Comparison of ENCODE assay signal across 21 cellular contexts in the genomic region with DNA sequence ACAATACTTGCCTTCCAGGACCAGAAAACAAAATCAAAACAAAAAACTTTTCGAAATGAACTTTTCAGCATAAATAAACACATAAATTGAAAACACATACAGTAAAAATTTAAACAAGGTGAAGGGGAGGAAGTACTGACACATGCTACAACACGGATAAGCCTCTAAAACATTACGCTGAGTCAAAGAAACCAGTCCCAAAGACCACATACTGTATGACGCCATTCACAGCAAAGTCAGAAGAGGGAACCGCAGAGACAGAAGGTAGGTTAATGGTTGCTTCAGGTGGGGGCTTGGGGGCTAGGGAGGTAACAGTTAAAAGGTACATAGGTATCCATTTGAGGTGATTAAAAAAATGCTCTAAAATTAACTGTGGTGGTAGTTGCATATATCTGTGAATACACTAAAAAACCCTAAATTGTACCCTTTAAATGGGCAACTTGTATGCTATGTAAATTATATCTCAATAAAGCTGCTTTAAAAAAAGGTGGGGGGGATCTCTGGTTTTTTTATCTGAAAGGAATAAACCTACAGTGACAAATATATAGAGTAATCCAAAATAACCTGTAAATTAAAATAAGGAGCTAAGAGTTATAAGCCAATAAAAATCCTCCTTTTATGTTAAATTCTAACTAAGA. TPM values are rescaled to one million over a fixed set of nuclear protein-coding genes. Genes with fewer than 3 reads are reported as not detected.
A peak's percentile ranks its signal among the peaks of the same experiment; 100 is the strongest.
DNase-seq lines count a peak whose midpoint lies in the region; ATAC-seq and TF ChIP-seq lines count a peak whose summit lies in the region.
"Had no signal": no experiment of that assay in that cellular context is flagged by ENCODE, and none has a peak within 500 bp of the region (broad histone marks: within the 10 kb centered on the region; RNA-seq: fewer than 3 reads in every experiment).

No MANE protein-coding gene starts in this region.

- H3K4me1 ChIP-seq in CD4-positive, alpha-beta memory T cell (ENCODE audit: insufficient read depth, low read length), result peaks cover 36% of the 10 kb centered on the region
- H3K4me1 ChIP-seq: BE2C had no signal

- intact Hi-C loops in activated CD4-positive, alpha-beta T cell treated with anti-CD3 and anti-CD28 coated beads for 36 hours (cut with DNase I, micrococcal nuclease), result no loop called here
- intact Hi-C loops in CD4-positive, alpha-beta memory T cell (cut with micrococcal nuclease), result no loop called here

- no peaks in the 10 kb centered on the region for H3K9me3 Mint-ChIP-seq in activated CD4-positive, alpha-beta T cell treated with anti-CD3 and anti-CD28 coated beads for 36 hours (ENCODE audit: low read depth)
- no peaks in the 10 kb centered on the region for H3K9me3 Mint-ChIP-seq in CD4-positive, alpha-beta memory T cell
- H3K9me3 Mint-ChIP-seq in activated naive CD8-positive, alpha-beta T cell treated with anti-CD3 and anti-CD28 coated beads, Interleukin-2, amount 50 U/mL, for 24 hours, result no peaks in the 10 kb centered on the region
- no peaks in the 10 kb centered on the region for H3K9me3 Mint-ChIP-seq in mesothelial cell of epicardium
- H3K9me3 Mint-ChIP-seq: activated naive CD4-positive, alpha-beta T cell treated with anti-CD3 and anti-CD28 coated beads for 36 hours; dendritic cell treated with granulocyte-macrophage colony-stimulating factor and Interleukin-4, amounts not matched to agents 40 ng/mL and 50 ng/mL, for 4 days; IgD-negative memory B cell had no signal

- no peaks in the 10 kb centered on the region for H3K9me3 ChIP-seq in CD4-positive, alpha-beta memory T cell (ENCODE audit: control insufficient read depth in 1 of 2, low read length in 2 of 2)
- H3K9me3 ChIP-seq: BE2C, MG63 had no signal

- peak; percentile 73 for ATAC-seq in activated CD4-positive, alpha-beta T cell treated with anti-CD3 and anti-CD28 coated beads for 36 hours
- ATAC-seq in activated naive CD8-positive, alpha-beta T cell treated with anti-CD3 and anti-CD28 coated beads, Interleukin-2, amount 50 U/mL, for 24 hours, result peak; percentile 78
- ATAC-seq in GM18868 (IDR thresholded peaks at IDR 0.05; ENCODE audit: unreplicated experiment), result no peak
- ATAC-seq: HCT116, left cardiac atrium, PC-3 had no signal

- no peak overlapping the region for H3K4me3 ChIP-seq in CD4-positive, alpha-beta memory T cell (ENCODE audit: low read length in 2 of 2)
- H3K4me3 ChIP-seq: MG63 had no signal

- H3K36me3 Mint-ChIP-seq in activated CD4-positive, alpha-beta T cell treated with anti-CD3 and anti-CD28 coated beads for 36 hours (ENCODE audit: low read depth), result peaks cover 54% of the 10 kb centered on the region
- peaks cover 14 to 51% of the 10 kb centered on the region in 2 donors for H3K36me3 Mint-ChIP-seq in CD4-positive, alpha-beta memory T cell
- peaks cover 41% of the 10 kb centered on the region for H3K36me3 Mint-ChIP-seq in activated naive CD8-positive, alpha-beta T cell treated with anti-CD3 and anti-CD28 coated beads, Interleukin-2, amount 50 U/mL, for 24 hours (ENCODE audit: low read depth)
- peaks cover 12% of the 10 kb centered on the region for H3K36me3 Mint-ChIP-seq in mesothelial cell of epicardium

- H3K27ac ChIP-seq in CD4-positive, alpha-beta memory T cell (ENCODE audit: low read depth, low read length), result no peak overlapping the region
- H3K27ac ChIP-seq: brain microvascular endothelial cell, WERI-Rb-1 had no signal

- CTCF ChIA-PET in activated CD4-positive, alpha-beta T cell treated with anti-CD3 and anti-CD28 coated beads for 36 hours (lab: Charles Lee), result interaction anchor here (1.6 kb wide), 1 partner anchor 12 kb away, joined by 3 read pairs; no protein-coding TSS in a partner anchor
- CTCF ChIA-PET in CD4-positive, alpha-beta memory T cell (lab: Charles Lee; ENCODE audit: partially characterized antibody), result no interaction called here

- no peak for TF ChIP-seq CTCF in mesothelial cell of epicardium (IDR thresholded peaks at IDR 0.05; ENCODE audit: unreplicated experiment)

- H3K27ac Mint-ChIP-seq in activated CD4-positive, alpha-beta T cell treated with anti-CD3 and anti-CD28 coated beads for 36 hours, result peak overlapping the region; percentile 2
- peak overlapping the region in 6 of 7 donors; percentile 17 to 88 (median 66) for H3K27ac Mint-ChIP-seq in CD4-positive, alpha-beta memory T cell
- peak overlapping the region; percentile 17 for H3K27ac Mint-ChIP-seq in activated naive CD8-positive, alpha-beta T cell treated with anti-CD3 and anti-CD28 coated beads, Interleukin-2, amount 50 U/mL, for 24 hours
- peak overlapping the region; percentile 10 for H3K27ac Mint-ChIP-seq in mesothelial cell of epicardium
- H3K27ac Mint-ChIP-seq: activated naive CD4-positive, alpha-beta T cell treated with anti-CD3 and anti-CD28 coated beads for 36 hours; dendritic cell treated with granulocyte-macrophage colony-stimulating factor and Interleukin-4, amounts not matched to agents 40 ng/mL and 50 ng/mL, for 4 days had no signal

- H3K27me3 ChIP-seq in CD4-positive, alpha-beta memory T cell (ENCODE audit: insufficient read depth, low read length), result no peaks in the 10 kb centered on the region
- H3K27me3 ChIP-seq: BE2C, brain microvascular endothelial cell, MG63 had no signal

- peaks cover 45% of the 10 kb centered on the region for H3K4me1 Mint-ChIP-seq in activated CD4-positive, alpha-beta T cell treated with anti-CD3 and anti-CD28 coated beads for 36 hours
- peaks cover 46 to 63% (median 50%) of the 10 kb centered on the region in 4 donors for H3K4me1 Mint-ChIP-seq in CD4-positive, alpha-beta memory T cell
- peaks cover 50% of the 10 kb centered on the region for H3K4me1 Mint-ChIP-seq in activated naive CD8-positive, alpha-beta T cell treated with anti-CD3 and anti-CD28 coated beads, Interleukin-2, amount 50 U/mL, for 24 hours
- peaks cover 10% of the 10 kb centered on the region for H3K4me1 Mint-ChIP-seq in mesothelial cell of epicardium

- H3K27me3 Mint-ChIP-seq in activated CD4-positive, alpha-beta T cell treated with anti-CD3 and anti-CD28 coated beads for 36 hours, result no peaks in the 10 kb centered on the region
- no peaks in the 10 kb centered on the region for H3K27me3 Mint-ChIP-seq in CD4-positive, alpha-beta memory T cell
- H3K27me3 Mint-ChIP-seq in activated naive CD8-positive, alpha-beta T cell treated with anti-CD3 and anti-CD28 coated beads, Interleukin-2, amount 50 U/mL, for 24 hours, result no peaks in the 10 kb centered on the region
- no peaks in the 10 kb centered on the region for H3K27me3 Mint-ChIP-seq in mesothelial cell of epicardium (ENCODE audit: low read depth)
- H3K27me3 Mint-ChIP-seq: dendritic cell treated with granulocyte-macrophage colony-stimulating factor and Interleukin-4, amounts not matched to agents 40 ng/mL and 50 ng/mL, for 4 days; IgD-negative memory B cell had no signal

- no peak overlapping the region for H3K4me3 Mint-ChIP-seq in activated CD4-positive, alpha-beta T cell treated with anti-CD3 and anti-CD28 coated beads for 36 hours
- H3K4me3 Mint-ChIP-seq in CD4-positive, alpha-beta memory T cell, result no peak overlapping the region
- H3K4me3 Mint-ChIP-seq in activated naive CD8-positive, alpha-beta T cell treated with anti-CD3 and anti-CD28 coated beads, Interleukin-2, amount 50 U/mL, for 24 hours, result no peak overlapping the region
- H3K4me3 Mint-ChIP-seq in mesothelial cell of epicardium, result no peak overlapping the region
- H3K4me3 Mint-ChIP-seq: activated naive CD4-positive, alpha-beta T cell treated with anti-CD3 and anti-CD28 coated beads for 36 hours; dendritic cell treated with granulocyte-macrophage colony-stimulating factor and Interleukin-4, amounts not matched to agents 40 ng/mL and 50 ng/mL, for 4 days had no signal

- POLR2A ChIA-PET in activated CD4-positive, alpha-beta T cell treated with anti-CD3 and anti-CD28 coated beads for 36 hours (lab: Charles Lee), result no interaction called here
- POLR2A ChIA-PET in CD4-positive, alpha-beta memory T cell (lab: Charles Lee; ENCODE audit: partially characterized antibody), result interaction anchor here (0.7 to 1.6 kb wide), 2 partner anchors 8 to 153 kb away, joined by 3 to 6 read pairs; partner anchors contain the start of gene COX7A2L

- peaks cover 23% of the 10 kb centered on the region for H3K36me3 ChIP-seq in CD4-positive, alpha-beta memory T cell (ENCODE audit: insufficient read depth, low read length)
- H3K36me3 ChIP-seq: brain microvascular endothelial cell had no signal

- DNase-seq in activated CD4-positive, alpha-beta T cell treated with anti-CD3 and anti-CD28 coated beads for 36 hours, result no peak
- DNase-seq in activated CD4-positive, alpha-beta T cell treated with anti-CD3 and anti-CD28 coated beads, Interleukin-2, amount 50 U/mL, for 4 hours, result no peak
- DNase-seq in CD4-positive, alpha-beta memory T cell, result no peak
- DNase-seq in activated naive CD8-positive, alpha-beta T cell treated with anti-CD3 and anti-CD28 coated beads, Interleukin-2, amount 50 U/mL, for 24 hours, result no peak
- DNase-seq in mesothelial cell of epicardium (ENCODE audit: low spot score in 2 of 2, unreplicated experiment in 2 of 2), result no peak
- no peak for DNase-seq in GM19238 (ENCODE audit: insufficient read length, low spot score)
- no peak for DNase-seq in amygdala (lab: John Stamatoyannopoulos, UW)
- DNase-seq: activated naive CD4-positive, alpha-beta T cell treated with anti-CD3 and anti-CD28 coated beads for 36 hours; BE2C; brain microvascular endothelial cell; GF-D8; left cardiac atrium; MG63; NCI-H82; PC-3; stimulated activated CD8-positive, alpha-beta memory T cell treated with anti-CD3 and anti-CD28 coated beads, Interleukin-4, amount 100 ng/mL, for 48 hours; WERI-Rb-1 had no signal

RNA-seq across cellular contexts. Expression of gene COX7A2L, which starts 7.1 kb away (rescaled TPM):
- 100 to 1,000 TPM; 103 TPM for total RNA-seq in activated CD4-positive, alpha-beta T cell treated with anti-CD3 and anti-CD28 coated beads for 36 hours
- total RNA-seq in CD4-positive, alpha-beta memory T cell, result 10 to 100 TPM; 77.2 to 77.7 TPM
- 100 to 1,000 TPM; 170 to 267 TPM for polyA plus RNA-seq in CD4-positive, alpha-beta memory T cell
- 82.5 to 85.1 TPM (median 83.0 TPM) in 3 replicates for total RNA-seq in mesothelial cell of epicardium

Comparison
In these comparisons a context has a peak if more than half of its experiments do, and no peak if none do; other contexts are left out.
1. H3K27ac Mint-ChIP-seq: peak in every context shown above with its lines; median percentile 66 in CD4-positive, alpha-beta memory T cell; 17 in activated naive CD8-positive, alpha-beta T cell treated with anti-CD3 and anti-CD28 coated beads, Interleukin-2, amount 50 U/mL, for 24 hours; 10 in mesothelial cell of epicardium; 2 in activated CD4-positive, alpha-beta T cell treated with anti-CD3 and anti-CD28 coated beads for 36 hours.